ENCODE assay signal across 22 cellular contexts in the genomic region with DNA sequence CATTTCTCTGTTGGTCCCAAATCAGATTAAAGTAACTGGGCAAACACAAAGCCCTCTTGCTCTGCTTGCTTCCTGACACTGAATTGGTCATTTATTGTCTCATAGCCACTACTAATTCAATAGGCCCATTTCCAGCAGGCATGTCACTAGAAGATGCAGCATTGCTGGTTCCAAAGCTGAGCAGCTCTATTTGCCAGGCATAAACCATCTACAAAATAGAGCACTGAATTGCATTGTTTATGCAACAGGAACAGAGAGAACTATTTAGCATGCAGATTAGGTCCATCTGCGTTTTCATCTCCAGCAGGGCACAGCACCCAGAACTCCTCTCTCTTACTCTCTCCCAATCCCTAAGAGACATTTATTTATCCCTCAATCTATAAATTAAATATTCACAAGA.
DNase-seq lines count a peak whose midpoint lies in the region; ATAC-seq and TF ChIP-seq lines count a peak whose summit lies in the region.
"Had no signal": no experiment of that assay in that cellular context is flagged by ENCODE, and none has a peak within 500 bp of the region (broad histone marks: within the 10 kb centered on the region; RNA-seq: fewer than 3 reads in every experiment).

No MANE protein-coding gene starts in this region.

- POLR2A ChIA-PET in WTC11 (lab: Charles Lee): no interaction called here

- H3K4me2 ChIP-seq in Karpas-422 (ENCODE audit: low read depth, low read length, poor library complexity, severe bottlenecking): no peak overlapping the region
- H3K4me2 ChIP-seq: BLaER1 treated with 17β-estradiol and CSF1 and Interleukin-3, amounts not matched to agents 10 nM and 100 nM; PC-9 had no signal

- no peaks in the 10 kb centered on the region for H4K20me1 ChIP-seq in Karpas-422 (ENCODE audit: insufficient read depth, low read depth, low read length)
- H4K20me1 ChIP-seq: BLaER1 treated with 17β-estradiol and CSF1 and Interleukin-3, amounts not matched to agents 10 nM and 100 nM had no signal

- no peaks in the 10 kb centered on the region for H3K27me3 ChIP-seq in Karpas-422 (ENCODE audit: low read length)
- H3K27me3 ChIP-seq: BLaER1 treated with 17β-estradiol and CSF1 and Interleukin-3, amounts not matched to agents 10 nM and 100 nM; MG63; SJSA1 had no signal

- H3K79me2 ChIP-seq in Karpas-422 (ENCODE audit: low read length): no peaks in the 10 kb centered on the region

- ATAC-seq in WTC11 (no peak), HG03342 (IDR thresholded peaks at IDR 0.05; ENCODE audit: unreplicated experiment) (no peak)
- ATAC-seq: HCT116 had no signal

- H3K9me3 ChIP-seq in Karpas-422 (ENCODE audit: low read length): no peaks in the 10 kb centered on the region
- H3K9me3 ChIP-seq: MG63, SJSA1 had no signal

- H3K4me3 ChIP-seq in Karpas-422 (ENCODE audit: low read length): no peak overlapping the region
- H3K4me3 ChIP-seq: BLaER1 treated with 17β-estradiol and CSF1 and Interleukin-3, amounts not matched to agents 10 nM and 100 nM; MG63; PC-9; SJSA1 had no signal

- H3K9me2 ChIP-seq in Karpas-422 (replicated peaks; ENCODE audit: insufficient read depth, low read length): no peaks in the 10 kb centered on the region

- H3K9me3 Mint-ChIP-seq in WTC11: peaks cover 14% of the 10 kb centered on the region
- H3K9me3 Mint-ChIP-seq: CD4-positive, alpha-beta T cell had no signal

- no peak overlapping the region for H3K27ac Mint-ChIP-seq in WTC11
- H3K27ac Mint-ChIP-seq: CD4-positive, alpha-beta T cell had no signal

- peaks cover 10% of the 10 kb centered on the region for H3K4me1 Mint-ChIP-seq in WTC11

- peak overlapping the region; percentile 95 for H3K27ac ChIP-seq in angular gyrus (ENCODE audit: low read depth, low read length)
- H3K27ac ChIP-seq in substantia nigra (ENCODE audit: low read depth, low read length, poor library complexity, severe bottlenecking): peak overlapping the region; percentile 88
- no peak overlapping the region for H3K27ac ChIP-seq in Karpas-422 (ENCODE audit: low read length)
- H3K27ac ChIP-seq: BLaER1 treated with 17β-estradiol and CSF1 and Interleukin-3, amounts not matched to agents 10 nM and 100 nM; PC-9; SJSA1 had no signal

- H3K36me3 Mint-ChIP-seq in WTC11: peaks cover 7% of the 10 kb centered on the region; the same call in 1 of the 2 replicates

- CTCF ChIA-PET in WTC11 (lab: Charles Lee): no interaction called here

- no peaks in the 10 kb centered on the region for H3K36me3 ChIP-seq in Karpas-422 (ENCODE audit: insufficient read depth, low read length)
- H3K36me3 ChIP-seq: BLaER1 treated with 17β-estradiol and CSF1 and Interleukin-3, amounts not matched to agents 10 nM and 100 nM; MG63; SJSA1 had no signal

- no peak for TF ChIP-seq CTCF in WTC11 (IDR thresholded peaks at IDR 0.05)

- H3K27me3 Mint-ChIP-seq in WTC11 (ENCODE audit: low read depth): no peaks in the 10 kb centered on the region
- H3K27me3 Mint-ChIP-seq: CD4-positive, alpha-beta T cell had no signal

- no peak overlapping the region for H3K9ac ChIP-seq in Karpas-422 (ENCODE audit: low read length)
- H3K9ac ChIP-seq: BLaER1 treated with 17β-estradiol and CSF1 and Interleukin-3, amounts not matched to agents 10 nM and 100 nM had no signal

- no peaks in the 10 kb centered on the region for H3K4me1 ChIP-seq in Karpas-422 (ENCODE audit: low read length)
- H3K4me1 ChIP-seq: BLaER1 treated with 17β-estradiol and CSF1 and Interleukin-3, amounts not matched to agents 10 nM and 100 nM; SJSA1 had no signal

- H2AFZ ChIP-seq in Karpas-422 (ENCODE audit: low read length): no peak overlapping the region
- H2AFZ ChIP-seq: PC-9 had no signal

- DNase-seq in globus pallidus (ENCODE audit: low spot score) (peak; percentile 90), midbrain (lab: John Stamatoyannopoulos, UW) (peak; percentile 79), substantia nigra (lab: John Stamatoyannopoulos, UW) (peak in 34 of 49 donors; percentile 3 to 78 (median 14)), WTC11 (ENCODE audit: low spot score) (no peak), NCI-H1436 (lab: John Stamatoyannopoulos, UW) (no peak), Karpas-422 (no peak)
- DNase-seq: CD4-positive, alpha-beta T cell; DMS53; KBM-7; MG63; NCI-H1105 treated with DMSO at 0.1 percent for 48 hours; NCI-H2029; NCI-H446; NCI-H524 treated with DMSO at 0.1 percent for 48 hours; PC-9; Right ventricle myocardium superior; RPMI8226 had no signal

- H3K4me3 Mint-ChIP-seq in WTC11: no peak overlapping the region
- H3K4me3 Mint-ChIP-seq: CD4-positive, alpha-beta T cell had no signal

TF ChIP-seq in WTC11, 78 proteins besides CTCF, POLR2A, EP300 and RAD21:
- TF ChIP-seq, protein P1, sequence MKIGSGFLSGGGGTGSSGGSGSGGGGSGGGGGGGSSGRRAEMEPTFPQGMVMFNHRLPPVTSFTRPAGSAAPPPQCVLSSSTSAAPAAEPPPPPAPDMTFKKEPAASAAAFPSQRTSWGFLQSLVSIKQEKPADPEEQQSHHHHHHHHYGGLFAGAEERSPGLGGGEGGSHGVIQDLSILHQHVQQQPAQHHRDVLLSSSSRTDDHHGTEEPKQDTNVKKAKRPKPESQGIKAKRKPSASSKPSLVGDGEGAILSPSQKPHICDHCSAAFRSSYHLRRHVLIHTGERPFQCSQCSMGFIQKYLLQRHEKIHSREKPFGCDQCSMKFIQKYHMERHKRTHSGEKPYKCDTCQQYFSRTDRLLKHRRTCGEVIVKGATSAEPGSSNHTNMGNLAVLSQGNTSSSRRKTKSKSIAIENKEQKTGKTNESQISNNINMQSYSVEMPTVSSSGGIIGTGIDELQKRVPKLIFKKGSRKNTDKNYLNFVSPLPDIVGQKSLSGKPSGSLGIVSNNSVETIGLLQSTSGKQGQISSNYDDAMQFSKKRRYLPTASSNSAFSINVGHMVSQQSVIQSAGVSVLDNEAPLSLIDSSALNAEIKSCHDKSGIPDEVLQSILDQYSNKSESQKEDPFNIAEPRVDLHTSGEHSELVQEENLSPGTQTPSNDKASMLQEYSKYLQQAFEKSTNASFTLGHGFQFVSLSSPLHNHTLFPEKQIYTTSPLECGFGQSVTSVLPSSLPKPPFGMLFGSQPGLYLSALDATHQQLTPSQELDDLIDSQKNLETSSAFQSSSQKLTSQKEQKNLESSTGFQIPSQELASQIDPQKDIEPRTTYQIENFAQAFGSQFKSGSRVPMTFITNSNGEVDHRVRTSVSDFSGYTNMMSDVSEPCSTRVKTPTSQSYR (CRISPR knock-in tag; IDR thresholded peaks at IDR 0.05): no peak
- TF ChIP-seq ZNF232 (CRISPR knock-in tag; IDR thresholded peaks at IDR 0.05): no peak
- no peak for TF ChIP-seq SMAD3 (CRISPR knock-in tag; IDR thresholded peaks at IDR 0.05; ENCODE audit: borderline replicate concordance)
- TF ChIP-seq, protein P2, sequence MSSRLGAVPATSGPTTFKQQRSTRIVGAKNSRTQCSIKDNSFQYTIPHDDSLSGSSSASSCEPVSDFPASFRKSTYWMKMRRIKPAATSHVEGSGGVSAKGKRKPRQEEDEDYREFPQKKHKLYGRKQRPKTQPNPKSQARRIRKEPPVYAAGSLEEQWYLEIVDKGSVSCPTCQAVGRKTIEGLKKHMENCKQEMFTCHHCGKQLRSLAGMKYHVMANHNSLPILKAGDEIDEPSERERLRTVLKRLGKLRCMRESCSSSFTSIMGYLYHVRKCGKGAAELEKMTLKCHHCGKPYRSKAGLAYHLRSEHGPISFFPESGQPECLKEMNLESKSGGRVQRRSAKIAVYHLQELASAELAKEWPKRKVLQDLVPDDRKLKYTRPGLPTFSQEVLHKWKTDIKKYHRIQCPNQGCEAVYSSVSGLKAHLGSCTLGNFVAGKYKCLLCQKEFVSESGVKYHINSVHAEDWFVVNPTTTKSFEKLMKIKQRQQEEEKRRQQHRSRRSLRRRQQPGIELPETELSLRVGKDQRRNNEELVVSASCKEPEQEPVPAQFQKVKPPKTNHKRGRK (CRISPR knock-in tag; IDR thresholded peaks at IDR 0.05; ENCODE audit: borderline replicate concordance): no peak
- TF ChIP-seq NR3C1 (CRISPR knock-in tag; conservative IDR thresholded peaks at IDR 0.05; ENCODE audit: low read depth): no peak
- no peak for TF ChIP-seq FOXP1 (CRISPR knock-in tag; IDR thresholded peaks at IDR 0.05; ENCODE audit: borderline replicate concordance)
- no peak for TF ChIP-seq TCF7 (CRISPR knock-in tag; IDR thresholded peaks at IDR 0.05; ENCODE audit: low read depth)

Comparison
In these comparisons a context has a peak if more than half of its experiments do, and no peak if none do; other contexts are left out.
1. DNase-seq: peak in globus pallidus (single experiment), midbrain (single experiment) and substantia nigra (34 of 49); none in WTC11 (single experiment), NCI-H1436 (single experiment) and Karpas-422 (single experiment).